20 cellular contexts compared by ENCODE assay signal in genomic region chr3:171314341-171314740, GRCh38.
DNase-seq lines count a peak whose midpoint lies in the region; ATAC-seq, FAIRE-seq and TF ChIP-seq lines count a peak whose summit lies in the region.
"Had no signal": no experiment of that assay in that cellular context is flagged by ENCODE, and none has a peak within 500 bp of the region (broad histone marks: within the 10 kb centered on the region; RNA-seq: fewer than 3 reads in every experiment).

No MANE protein-coding gene starts in this region.

- DNase-seq in activated naive CD8-positive, alpha-beta T cell treated with anti-CD3 and anti-CD28 coated beads, Interleukin-2, amount 50 U/mL, for 24 hours, result no peak
- no peak for DNase-seq in astrocyte (ENCODE audit: low read depth)
- DNase-seq in kidney glomerular epithelial cell (lab: John Stamatoyannopoulos, UW), result peak; percentile 76
- DNase-seq in neural progenitor cell (ENCODE audit: low spot score), result no peak
- DNase-seq in HPDE6-E6E7 (ENCODE audit: extremely low spot score), result no peak
- DNase-seq in NCI-H2081 treated with DMSO at 0.1 percent for 48 hours (lab: John Stamatoyannopoulos, UW), result no peak
- DNase-seq in stimulated activated CD4-positive, alpha-beta T cell treated with anti-CD3 and anti-CD28 coated beads, Interleukin-4, amount 100 ng/mL, for 24 hours, result no peak
- DNase-seq: 8988T, GM23248, NCI-H1417 treated with DMSO at 0.1 percent for 48 hours, NCI-H2029, NCI-H2171, NCI-H526, PC-3 had no signal

- peaks cover 62% of the 10 kb centered on the region for H3K4me1 Mint-ChIP-seq in activated naive CD8-positive, alpha-beta T cell (ENCODE audit: low read depth)
- peaks cover 35% of the 10 kb centered on the region for H3K4me1 Mint-ChIP-seq in activated naive CD8-positive, alpha-beta T cell treated with anti-CD3 and anti-CD28 coated beads, Interleukin-2, amount 50 U/mL, for 24 hours
- H3K4me1 Mint-ChIP-seq in astrocyte (ENCODE audit: low read depth, unreplicated experiment) (peaks cover 64% of the 10 kb centered on the region), neural progenitor cell (peaks cover 27% of the 10 kb centered on the region)

- no peak for FAIRE-seq in astrocyte (lab: Jason Lieb, UNC)
- FAIRE-seq: D721Med, GM12891 had no signal

- H3K27ac ChIP-seq in astrocyte (ENCODE audit: low read depth, low read length) (no peak overlapping the region), neural progenitor cell (no peak overlapping the region)
- H3K27ac ChIP-seq: GM23248, RWPE1 had no signal

- H3K9ac ChIP-seq in astrocyte (ENCODE audit: low read length) (no peak overlapping the region), neural progenitor cell (no peak overlapping the region)
- H3K9ac ChIP-seq: GM23248 had no signal

- H3K27ac Mint-ChIP-seq in activated naive CD8-positive, alpha-beta T cell, result peak overlapping the region; percentile 43
- no peak overlapping the region for H3K27ac Mint-ChIP-seq in activated naive CD8-positive, alpha-beta T cell treated with anti-CD3 and anti-CD28 coated beads, Interleukin-2, amount 50 U/mL, for 24 hours
- H3K27ac Mint-ChIP-seq in astrocyte (ENCODE audit: unreplicated experiment) (peak overlapping the region; percentile 26), neural progenitor cell (peak overlapping the region; percentile 10)

- H3K27me3 Mint-ChIP-seq in activated naive CD8-positive, alpha-beta T cell, result no peaks in the 10 kb centered on the region
- H3K27me3 Mint-ChIP-seq in activated naive CD8-positive, alpha-beta T cell treated with anti-CD3 and anti-CD28 coated beads, Interleukin-2, amount 50 U/mL, for 24 hours, result no peaks in the 10 kb centered on the region
- H3K27me3 Mint-ChIP-seq in astrocyte (ENCODE audit: low read depth, unreplicated experiment) (no peaks in the 10 kb centered on the region), neural progenitor cell (ENCODE audit: insufficient read depth, low read depth) (no peaks in the 10 kb centered on the region)

- no peaks in the 10 kb centered on the region for H3K79me2 ChIP-seq in astrocyte (ENCODE audit: insufficient read depth, low read length)
- H3K79me2 ChIP-seq in neural progenitor cell (ENCODE audit: low read depth), result no peaks in the 10 kb centered on the region

- H3K4me2 ChIP-seq in astrocyte (ENCODE audit: low read length), result no peak overlapping the region
- no peak overlapping the region for H3K4me2 ChIP-seq in neural progenitor cell

- H3K4me3 ChIP-seq in astrocyte (ENCODE audit: insufficient read depth, low read depth, low read length) (no peak overlapping the region), neural progenitor cell (no peak overlapping the region)
- H3K4me3 ChIP-seq: GM23248, HAP-1 had no signal

- no peak for TF ChIP-seq CTCF in astrocyte (IDR thresholded peaks at IDR 0.05; ENCODE audit: insufficient read depth, low read depth, low read length)
- no peak for TF ChIP-seq CTCF in neural progenitor cell (IDR thresholded peaks at IDR 0.05)

- no peaks in the 10 kb centered on the region for H3K36me3 ChIP-seq in astrocyte (ENCODE audit: insufficient read depth, low read length)
- H3K36me3 ChIP-seq in neural progenitor cell, result no peaks in the 10 kb centered on the region
- H3K36me3 ChIP-seq: HAP-1 had no signal

- no peaks in the 10 kb centered on the region for H3K36me3 Mint-ChIP-seq in activated naive CD8-positive, alpha-beta T cell
- H3K36me3 Mint-ChIP-seq in activated naive CD8-positive, alpha-beta T cell treated with anti-CD3 and anti-CD28 coated beads, Interleukin-2, amount 50 U/mL, for 24 hours (ENCODE audit: low read depth), result no peaks in the 10 kb centered on the region
- peaks cover 5% of the 10 kb centered on the region for H3K36me3 Mint-ChIP-seq in astrocyte (ENCODE audit: low read depth, unreplicated experiment)
- H3K36me3 Mint-ChIP-seq in neural progenitor cell, result no peaks in the 10 kb centered on the region
- H3K36me3 Mint-ChIP-seq: CD14-positive monocyte had no signal

- H2AFZ ChIP-seq in astrocyte (ENCODE audit: low read depth, low read length) (no peak overlapping the region), neural progenitor cell (replicated peaks) (no peak overlapping the region)
- H2AFZ ChIP-seq: GM23248 had no signal

- no peaks in the 10 kb centered on the region for H3K27me3 ChIP-seq in astrocyte (ENCODE audit: insufficient read depth, low read length)
- no peaks in the 10 kb centered on the region for H3K27me3 ChIP-seq in neural progenitor cell

- no peak overlapping the region for H3K4me3 Mint-ChIP-seq in activated naive CD8-positive, alpha-beta T cell
- H3K4me3 Mint-ChIP-seq in activated naive CD8-positive, alpha-beta T cell treated with anti-CD3 and anti-CD28 coated beads, Interleukin-2, amount 50 U/mL, for 24 hours, result no peak overlapping the region
- no peak overlapping the region for H3K4me3 Mint-ChIP-seq in astrocyte (ENCODE audit: unreplicated experiment)
- no peak overlapping the region for H3K4me3 Mint-ChIP-seq in neural progenitor cell
- H3K4me3 Mint-ChIP-seq: CD14-positive monocyte had no signal

- H3K4me1 ChIP-seq in astrocyte (ENCODE audit: insufficient read depth, low read length) (peaks cover 5% of the 10 kb centered on the region), neural progenitor cell (no peaks in the 10 kb centered on the region)
- H3K4me1 ChIP-seq: HAP-1 had no signal

- ATAC-seq in activated naive CD8-positive, alpha-beta T cell treated with anti-CD3 and anti-CD28 coated beads, Interleukin-2, amount 50 U/mL, for 24 hours, result no peak
- ATAC-seq: PC-3 had no signal

- H3K9me3 ChIP-seq in astrocyte (ENCODE audit: insufficient read depth, low read depth, low read length) (no peaks in the 10 kb centered on the region), neural progenitor cell (ENCODE audit: low read depth) (no peaks in the 10 kb centered on the region)
- H3K9me3 ChIP-seq: HAP-1 had no signal

- H3F3A ChIP-seq in neural progenitor cell (ENCODE audit: low read depth), result no peaks in the 10 kb centered on the region

- H4K20me1 ChIP-seq in astrocyte (ENCODE audit: insufficient read depth, low read length) (peaks cover 11% of the 10 kb centered on the region), neural progenitor cell (ENCODE audit: low read depth) (no peaks in the 10 kb centered on the region)

- H3K9me3 Mint-ChIP-seq in activated naive CD8-positive, alpha-beta T cell (ENCODE audit: low read depth), result no peaks in the 10 kb centered on the region
- no peaks in the 10 kb centered on the region for H3K9me3 Mint-ChIP-seq in activated naive CD8-positive, alpha-beta T cell treated with anti-CD3 and anti-CD28 coated beads, Interleukin-2, amount 50 U/mL, for 24 hours
- H3K9me3 Mint-ChIP-seq in astrocyte (ENCODE audit: unreplicated experiment) (no peaks in the 10 kb centered on the region), neural progenitor cell (no peaks in the 10 kb centered on the region)
- H3K9me3 Mint-ChIP-seq: CD14-positive monocyte had no signal
